ENCODE assay signal across 14 cellular contexts in the genomic region with DNA sequence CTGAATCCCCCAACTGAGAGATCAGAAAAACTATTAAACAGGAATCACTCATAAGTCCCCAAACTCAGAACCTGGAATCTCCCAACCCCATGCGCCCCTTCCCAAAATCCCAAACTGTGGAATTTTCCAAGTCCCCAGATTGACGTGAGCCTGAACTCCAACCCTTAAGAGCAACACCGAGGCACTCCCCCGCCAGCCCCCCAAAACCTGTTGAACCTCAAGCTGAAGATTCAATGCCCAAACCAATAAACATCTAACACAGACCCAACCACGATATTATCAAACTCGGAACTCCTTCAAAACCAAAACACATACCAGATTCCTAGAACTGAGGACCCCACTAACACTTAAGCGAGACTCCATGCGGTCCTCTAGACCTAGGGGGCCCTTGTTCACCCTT. TPM values are rescaled to one million over a fixed set of nuclear protein-coding genes. Genes with fewer than 3 reads are reported as not detected.
DNase-seq lines count a peak whose midpoint lies in the region; ATAC-seq and TF ChIP-seq lines count a peak whose summit lies in the region.
"Had no signal": no experiment of that assay in that cellular context is flagged by ENCODE, and none has a peak within 500 bp of the region (broad histone marks: within the 10 kb centered on the region; RNA-seq: fewer than 3 reads in every experiment).

No MANE protein-coding gene starts in this region.

- H3K4ac ChIP-seq in IMR-90 (ENCODE audit: low read depth, low read length): no peak overlapping the region

- no peaks in the 10 kb centered on the region for H3K36me3 ChIP-seq in IMR-90 (ENCODE audit: control insufficient read depth, insufficient read depth, low read length)
- H3K36me3 ChIP-seq in skeletal muscle tissue (ENCODE audit: control insufficient read depth in 3 of 3, insufficient read depth in 3 of 3, low read length in 3 of 3): peaks cover 0 to 5% (median 0%) of the 10 kb centered on the region in 3 donors
- H3K36me3 ChIP-seq: cardiac muscle cell had no signal

- no peaks in the 10 kb centered on the region for H3K4me1 Mint-ChIP-seq in glutamatergic neuron (ENCODE audit: low read depth, unreplicated experiment)

- H3K9ac ChIP-seq in IMR-90 (ENCODE audit: low read depth, low read length): no peak overlapping the region
- H3K9ac ChIP-seq in skeletal muscle tissue (ENCODE audit: low read depth in 1 of 3, low read length in 3 of 3): no peak overlapping the region

- TF ChIP-seq RAD21 in IMR-90 (IDR thresholded peaks at IDR 0.05; ENCODE audit: low read length): no peak

- H3K27ac Mint-ChIP-seq in glutamatergic neuron (ENCODE audit: unreplicated experiment): no peak overlapping the region
- H3K27ac Mint-ChIP-seq: activated naive CD4-positive, alpha-beta T cell treated with anti-CD3 and anti-CD28 coated beads for 36 hours had no signal

- H3K4me3 ChIP-seq in IMR-90 (ENCODE audit: insufficient read depth, low read depth, low read length): no peak overlapping the region
- no peak overlapping the region for H3K4me3 ChIP-seq in skeletal muscle tissue (ENCODE audit: low read length in 3 of 3)

- CTCF ChIA-PET in IMR-90 (lab: Yijun Ruan, JAX): interaction anchor here (1.1 kb wide), 1 partner anchor 13 kb away, joined by 3 read pairs; no protein-coding TSS in a partner anchor

- H2BK15ac ChIP-seq in IMR-90 (ENCODE audit: low read depth, low read length): no peak overlapping the region

- H2AFZ ChIP-seq in IMR-90 (replicated peaks; ENCODE audit: low read length, poor library complexity): peak overlapping the region; percentile 96

- H3K27ac ChIP-seq in IMR-90 (ENCODE audit: insufficient read depth, low read length) (no peak overlapping the region), skeletal muscle tissue (ENCODE audit: low read depth, low read length) (peak overlapping the region; percentile 65)
- H3K27ac ChIP-seq: cardiac muscle cell, epithelial cell of prostate had no signal

- WGBS in IMR-90 (ENCODE audit: extremely low coverage in 2 of 2, insufficient read length in 1 of 2), 2 experiments: 83% methylated on average over 1 of the region's 8 CpGs; no CpG with 5 or more reads in 1 of the 2 experiments

- peaks cover 3% of the 10 kb centered on the region for H3K27me3 Mint-ChIP-seq in glutamatergic neuron (ENCODE audit: unreplicated experiment)

- dilution Hi-C loops in IMR-90 (cut with HindIII; ENCODE audit: low sequenced_read_pairs, unreplicated experiment): no loop called here

- DNase-seq in G401 (ENCODE audit: low spot score): peak; percentile 19
- no peak for DNase-seq in IMR-90
- no peak for DNase-seq in glutamatergic neuron
- no peak for DNase-seq in erythroblast (lab: John Stamatoyannopoulos, UW)
- no peak for DNase-seq in KBM-7
- DNase-seq in dedifferentiated amniotic fluid mesenchymal stem cell (ENCODE audit: extremely low spot score): no peak
- DNase-seq: CD8-positive, alpha-beta memory T cell; GF-D8; NCI-H1436; NCI-H524 treated with DMSO at 0.1 percent for 48 hours had no signal

- H3K56ac ChIP-seq in IMR-90 (ENCODE audit: extremely low read depth, insufficient read depth, low read length): no peak overlapping the region

- peak overlapping the region; percentile 86 for H3K4me3 Mint-ChIP-seq in glutamatergic neuron (ENCODE audit: unreplicated experiment)

- H4K91ac ChIP-seq in IMR-90 (ENCODE audit: insufficient read depth, low read depth, low read length): no peak overlapping the region

- POLR2A ChIA-PET in IMR-90 (lab: Charles Lee; ENCODE audit: unreplicated experiment): no interaction called here

- intact Hi-C loops in IMR-90 (cut with micrococcal nuclease): no loop called here

- no peaks in the 10 kb centered on the region for H3K9me3 ChIP-seq in IMR-90 (ENCODE audit: control insufficient read depth, insufficient read depth, low read length)
- H3K9me3 ChIP-seq in skeletal muscle tissue (ENCODE audit: control insufficient read depth in 3 of 3, low read length in 3 of 3): no peaks in the 10 kb centered on the region

- no peak overlapping the region for H2BK20ac ChIP-seq in IMR-90 (ENCODE audit: low read depth, low read length)

- TF ChIP-seq POLR2A in IMR-90 (IDR thresholded peaks at IDR 0.05; ENCODE audit: low read depth, low read length) (no peak), erythroblast (IDR thresholded peaks at IDR 0.05; ENCODE audit: low read length) (no peak)

- ATAC-seq in IMR-90 (ENCODE audit: low read depth): no peak

- peak overlapping the region; percentile 28 to 99; a peak in 3 of 4 replicates for H4K8ac ChIP-seq in IMR-90 (ENCODE audit: low read depth in 2 of 2, low read length in 2 of 2)

- H3K27me3 ChIP-seq in IMR-90 (ENCODE audit: control insufficient read depth, insufficient read depth, low read length) (peaks cover 9% of the 10 kb centered on the region; the same call in 1 of the 2 replicates), skeletal muscle tissue (ENCODE audit: control insufficient read depth in 3 of 3, insufficient read depth in 3 of 3, low read length in 3 of 3) (peaks cover 0 to 8% (median 0%) of the 10 kb centered on the region in 3 donors)

- no peak overlapping the region for H4K5ac ChIP-seq in IMR-90 (ENCODE audit: low read depth, low read length)

- H3K9me3 Mint-ChIP-seq in glutamatergic neuron (ENCODE audit: unreplicated experiment): peaks cover 7% of the 10 kb centered on the region
- H3K9me3 Mint-ChIP-seq: activated naive CD4-positive, alpha-beta T cell treated with anti-CD3 and anti-CD28 coated beads for 36 hours; CD8-positive, alpha-beta memory T cell had no signal

- in situ Hi-C loops in G401 (cut with HindIII; ENCODE audit: low sequenced_read_pairs) (no loop called here), IMR-90 (cut with MboI; ENCODE audit: low sequenced_read_pairs) (no loop called here), KBM-7 (cut with MboI; ENCODE audit: low pct_unique_long_range_greater_than_20kb, low sequenced_read_pairs) (no loop called here)

- H3K4me2 ChIP-seq in IMR-90 (ENCODE audit: low read depth, low read length): no peak overlapping the region

- H3K79me1 ChIP-seq in IMR-90 (ENCODE audit: low read depth in 1 of 2, low read length in 2 of 2): no peaks in the 10 kb centered on the region

- no peak overlapping the region for H2BK5ac ChIP-seq in IMR-90 (ENCODE audit: low read depth, low read length, poor library complexity, severe bottlenecking)

- peak overlapping the region; percentile 40; the same call in 1 of the 2 replicates for H2AK5ac ChIP-seq in IMR-90 (ENCODE audit: low read depth, low read length)

- no peaks in the 10 kb centered on the region for H3K36me3 Mint-ChIP-seq in glutamatergic neuron (ENCODE audit: unreplicated experiment)

- no peak overlapping the region for H3K23ac ChIP-seq in IMR-90 (ENCODE audit: low read depth, low read length)

- BruUV-seq in IMR-90 (replicated peaks; lab: Mats Ljungman, UMichigan): no TSS peak

- no peak overlapping the region for H3K14ac ChIP-seq in IMR-90 (replicated peaks; ENCODE audit: low read depth, low read length)

- TF ChIP-seq CTCF in IMR-90 (conservative IDR thresholded peaks at IDR 0.05; ENCODE audit: low read depth, low read length) (no peak), glutamatergic neuron (IDR thresholded peaks at IDR 0.05; ENCODE audit: partially characterized antibody, unreplicated experiment) (no peak)

- H2AK9ac ChIP-seq in IMR-90 (replicated peaks; ENCODE audit: low read depth, low read length, poor library complexity): peak overlapping the region; percentile 79

- no peaks in the 10 kb centered on the region for H4K20me1 ChIP-seq in IMR-90 (ENCODE audit: insufficient read depth, low read length)

- H3K4me1 ChIP-seq in IMR-90 (ENCODE audit: control insufficient read depth, insufficient read depth, low read length) (no peaks in the 10 kb centered on the region), skeletal muscle tissue (ENCODE audit: control insufficient read depth in 3 of 3, insufficient read depth in 3 of 3, low read length in 3 of 3) (peaks cover 7 to 22% (median 8%) of the 10 kb centered on the region in 3 donors)

- no peak overlapping the region for H3K18ac ChIP-seq in IMR-90 (ENCODE audit: low read depth, low read length)

- no peaks in the 10 kb centered on the region for H3K9me1 ChIP-seq in IMR-90 (ENCODE audit: insufficient read depth, low read length)

- H2BK120ac ChIP-seq in IMR-90 (ENCODE audit: low read depth, low read length): no peak overlapping the region

RNA-seq across cellular contexts. Expression of gene IZUMO1, which starts 0.6 kb away (rescaled TPM):
- total RNA-seq in G401 (2014; rRNA removed; shearing (Covaris generic)): not detected in 2 replicates
- total RNA-seq in IMR-90 (2012; rRNA removed) (not detected in 2 replicates), glutamatergic neuron (ENCODE audit: unreplicated experiment) (not detected), skeletal muscle tissue (0.52 TPM)
- not detected in 2 replicates for polyA plus RNA-seq in IMR-90 (2012; rRNA removed)
- not detected in 2 replicates for polyA plus RNA-seq in IMR-90 (2012; cell fraction: cytosol; rRNA removed)
- polyA plus RNA-seq in IMR-90 (2012; cell fraction: nucleus; rRNA removed; ENCODE audit: low replicate concordance): 0.05 and 0.07 TPM in 2 replicates
- total RNA-seq: activated naive CD4-positive, alpha-beta T cell treated with anti-CD3 and anti-CD28 coated beads for 36 hours; cardiac muscle cell; CD8-positive, alpha-beta memory T cell had no signal
- polyA plus RNA-seq: cardiac muscle cell; CD8-positive, alpha-beta memory T cell had no signal

RNA-seq across cellular contexts. Expression of gene RASIP1, which starts 5.7 kb away (rescaled TPM):
- 2.8 and 27.4 TPM in 2 replicates for total RNA-seq in G401 (2014; rRNA removed; shearing (Covaris generic))
- total RNA-seq in IMR-90 (2012; rRNA removed): under 0.01 and 0.18 TPM in 2 replicates
- 0.51 and 0.67 TPM in 2 replicates for polyA plus RNA-seq in IMR-90 (2012; rRNA removed)
- 0.63 and 1.0 TPM in 2 replicates for polyA plus RNA-seq in IMR-90 (2012; cell fraction: cytosol; rRNA removed)
- 0.36 and 0.79 TPM in 2 replicates for polyA plus RNA-seq in IMR-90 (2012; cell fraction: nucleus; rRNA removed; ENCODE audit: low replicate concordance)
- total RNA-seq in glutamatergic neuron (ENCODE audit: unreplicated experiment): 6.2 TPM
- 23.5 TPM for total RNA-seq in skeletal muscle tissue

RNA-seq across cellular contexts. Expression of gene FUT1, which starts 6.3 kb away (rescaled TPM):
- not detected in 2 replicates for total RNA-seq in G401 (2014; rRNA removed; shearing (Covaris generic))
- total RNA-seq in IMR-90 (2012; rRNA removed) (under 0.01 and 0.18 TPM in 2 replicates), glutamatergic neuron (ENCODE audit: unreplicated experiment) (4.4 TPM), skeletal muscle tissue (1.0 TPM)
- 0.03 and 0.09 TPM in 2 replicates for polyA plus RNA-seq in IMR-90 (2012; rRNA removed)
- polyA plus RNA-seq in IMR-90 (2012; cell fraction: cytosol; rRNA removed): 0.01 and 0.12 TPM in 2 replicates
- 0.02 and 0.04 TPM in 2 replicates for polyA plus RNA-seq in IMR-90 (2012; cell fraction: nucleus; rRNA removed; ENCODE audit: low replicate concordance)
- polyA plus RNA-seq: cardiac muscle cell; CD8-positive, alpha-beta memory T cell had no signal

RNA-seq across cellular contexts. Expression of gene FGF21, which starts 9.2 kb away (rescaled TPM):
- total RNA-seq in G401 (2014; rRNA removed; shearing (Covaris generic)): not detected in 2 replicates
- total RNA-seq in IMR-90 (2012; rRNA removed) (not detected in 2 replicates), glutamatergic neuron (ENCODE audit: unreplicated experiment) (not detected), skeletal muscle tissue (not detected)
- not detected in 2 replicates for polyA plus RNA-seq in IMR-90 (2012; rRNA removed)
- polyA plus RNA-seq in IMR-90 (2012; cell fraction: cytosol; rRNA removed): not detected in 2 replicates
- not detected in 2 replicates for polyA plus RNA-seq in IMR-90 (2012; cell fraction: nucleus; rRNA removed; ENCODE audit: low replicate concordance)
- total RNA-seq: activated naive CD4-positive, alpha-beta T cell treated with anti-CD3 and anti-CD28 coated beads for 36 hours; cardiac muscle cell; CD8-positive, alpha-beta memory T cell had no signal
- polyA plus RNA-seq: cardiac muscle cell; CD8-positive, alpha-beta memory T cell had no signal

RNA-seq across cellular contexts. Expression of gene MAMSTR, which starts 26.6 kb away (rescaled TPM):
- 0.37 and 1.5 TPM in 2 replicates for total RNA-seq in G401 (2014; rRNA removed; shearing (Covaris generic))
- total RNA-seq in IMR-90 (2012; rRNA removed): 0.18 and 0.28 TPM in 2 replicates
- 1.9 and 2.7 TPM in 2 replicates for polyA plus RNA-seq in IMR-90 (2012; rRNA removed)
- 2.2 and 3.7 TPM in 2 replicates for polyA plus RNA-seq in IMR-90 (2012; cell fraction: cytosol; rRNA removed)
- 2.3 and 4.1 TPM in 2 replicates for polyA plus RNA-seq in IMR-90 (2012; cell fraction: nucleus; rRNA removed; ENCODE audit: low replicate concordance)
- total RNA-seq in glutamatergic neuron (ENCODE audit: unreplicated experiment): 2.7 TPM
- 5.2 TPM for total RNA-seq in skeletal muscle tissue
